Comparison of ENCODE assay signal across 15 cellular contexts in the genomic region with DNA sequence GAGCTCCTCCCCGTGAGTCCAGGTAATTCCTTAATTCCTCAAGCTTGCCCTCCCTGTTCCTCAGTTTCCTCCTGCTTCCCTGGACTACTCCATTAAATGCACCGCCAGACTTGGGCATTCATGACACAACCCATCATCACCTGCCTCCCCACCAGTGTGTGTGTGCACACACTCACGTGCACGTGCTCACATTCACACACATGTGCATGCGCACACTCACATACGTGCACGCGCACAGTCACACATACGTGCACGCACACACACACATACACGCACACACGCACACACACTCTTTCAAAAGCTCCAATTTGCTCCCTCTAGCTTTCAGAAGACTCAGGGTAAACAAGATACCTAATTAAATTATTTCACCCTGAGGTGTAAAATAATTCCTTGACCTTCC.
DNase-seq lines count a peak whose midpoint lies in the region; ATAC-seq lines count a peak whose summit lies in the region.
"Had no signal": no experiment of that assay in that cellular context is flagged by ENCODE, and none has a peak within 500 bp of the region (broad histone marks: within the 10 kb centered on the region; RNA-seq: fewer than 3 reads in every experiment).

No MANE protein-coding gene starts in this region.

- peak overlapping the region; percentile 38 for H3K9ac ChIP-seq in neuronal stem cell (ENCODE audit: low read depth, low read length, poor library complexity)
- H3K9ac ChIP-seq: parathyroid adenoma, SK-N-SH had no signal

- no peak for ATAC-seq in central memory CD8-positive, alpha-beta T cell (replicated peaks; ENCODE audit: extremely low read depth, poor library complexity, severe bottlenecking)
- ATAC-seq in HG02763 (IDR thresholded peaks at IDR 0.05; ENCODE audit: unreplicated experiment) (no peak), GM19023 (IDR thresholded peaks at IDR 0.05; ENCODE audit: unreplicated experiment) (no peak)

- no peak overlapping the region for H2BK12ac ChIP-seq in neuronal stem cell (ENCODE audit: low read length)

- no peak overlapping the region for H3K18ac ChIP-seq in neuronal stem cell (ENCODE audit: low read length)

- no peak overlapping the region for H3K27ac ChIP-seq in CD8-positive, alpha-beta memory T cell (ENCODE audit: low read depth, low read length)
- no peak overlapping the region for H3K27ac ChIP-seq in neuronal stem cell (replicated peaks; ENCODE audit: low read length)
- H3K27ac ChIP-seq: esophagus squamous epithelium, parathyroid adenoma had no signal

- CTCF ChIA-PET in CD8-positive, alpha-beta memory T cell (lab: Charles Lee), result interaction anchor here (0.6 to 2.6 kb wide), 8 partner anchors 11 to 258 kb away, joined by 3 to 16 read pairs (median 4); no protein-coding TSS in a partner anchor

- H4K8ac ChIP-seq in neuronal stem cell (ENCODE audit: low read depth, low read length), result no peak overlapping the region

- H3K27me3 Mint-ChIP-seq in CD8-positive, alpha-beta memory T cell, result no peaks in the 10 kb centered on the region
- H3K27me3 Mint-ChIP-seq in IgD-negative memory B cell, result no peaks in the 10 kb centered on the region
- H3K27me3 Mint-ChIP-seq in central memory CD8-positive, alpha-beta T cell, result no peaks in the 10 kb centered on the region

- WGBS in neuronal stem cell (ENCODE audit: extremely low coverage in 2 of 2, insufficient read length in 2 of 2, insufficient replicate concordance in 1 of 2), 2 donors, result no CpG with 5 or more reads among the region's 12 CpGs

- H3K36me3 ChIP-seq in CD8-positive, alpha-beta memory T cell (ENCODE audit: insufficient read depth, low read length), result no peaks in the 10 kb centered on the region
- H3K36me3 ChIP-seq in neuronal stem cell (replicated peaks in 1 of 2; ENCODE audit: control insufficient read depth in 2 of 2, insufficient read depth in 2 of 2, low read length in 2 of 2), result no peaks in the 10 kb centered on the region
- H3K36me3 ChIP-seq: esophagus squamous epithelium had no signal

- no peak overlapping the region for H2BK5ac ChIP-seq in neuronal stem cell (ENCODE audit: low read length)

- H3K27ac Mint-ChIP-seq in CD8-positive, alpha-beta memory T cell, result peak overlapping the region; percentile 4 to 94 (median 90)
- H3K27ac Mint-ChIP-seq in IgD-negative memory B cell, result peak overlapping the region; percentile 44 to 75 (median 72)
- H3K27ac Mint-ChIP-seq in central memory CD8-positive, alpha-beta T cell (ENCODE audit: low read depth), result peak overlapping the region; percentile 97

- no peak overlapping the region for H3K4me2 ChIP-seq in neuronal stem cell (ENCODE audit: insufficient read depth, low read length, poor library complexity, severe bottlenecking)
- H3K4me2 ChIP-seq: SK-N-SH had no signal

- H3K9me3 ChIP-seq in CD8-positive, alpha-beta memory T cell (ENCODE audit: low read length), result no peaks in the 10 kb centered on the region
- no peaks in the 10 kb centered on the region for H3K9me3 ChIP-seq in neuronal stem cell (replicated peaks in 1 of 2; ENCODE audit: control insufficient read depth in 2 of 2, insufficient read depth in 1 of 2, low read depth in 1 of 2, low read length in 2 of 2)
- H3K9me3 ChIP-seq: esophagus squamous epithelium, SK-N-SH had no signal

- H3K4me3 Mint-ChIP-seq in CD8-positive, alpha-beta memory T cell, result peak overlapping the region in 5 of 7 donors; percentile 20 to 58 (median 44)
- H3K4me3 Mint-ChIP-seq in IgD-negative memory B cell, result peak overlapping the region in 1 of 4 donors; percentile 27
- peak overlapping the region; percentile 66 for H3K4me3 Mint-ChIP-seq in central memory CD8-positive, alpha-beta T cell

- peaks cover 2% of the 10 kb centered on the region for H3K79me1 ChIP-seq in neuronal stem cell (ENCODE audit: low read depth, low read length)

- H3K14ac ChIP-seq in neuronal stem cell (ENCODE audit: low read length), result peak overlapping the region; percentile 89

- peaks cover 99% of the 10 kb centered on the region for H3K4me1 ChIP-seq in CD8-positive, alpha-beta memory T cell (ENCODE audit: insufficient read depth, low read length)
- peaks cover 15 to 20% of the 10 kb centered on the region in 2 donors for H3K4me1 ChIP-seq in neuronal stem cell (ENCODE audit: control insufficient read depth in 2 of 2, insufficient read depth in 1 of 2, low read depth in 1 of 2, low read length in 2 of 2)

- POLR2A ChIA-PET in CD8-positive, alpha-beta memory T cell (lab: Charles Lee), result no interaction called here

- H3K4ac ChIP-seq in neuronal stem cell (ENCODE audit: low read length), result peak overlapping the region; percentile 13

- no peak overlapping the region for H3K4me3 ChIP-seq in CD8-positive, alpha-beta memory T cell (ENCODE audit: low read length)
- peak overlapping the region in 1 of 2 donors; percentile 19 for H3K4me3 ChIP-seq in neuronal stem cell (ENCODE audit: low read length in 2 of 2)
- H3K4me3 ChIP-seq: esophagus squamous epithelium had no signal

- H2AFZ ChIP-seq in neuronal stem cell (ENCODE audit: low read length), result no peak overlapping the region
- H2AFZ ChIP-seq: parathyroid adenoma had no signal

- H3K9me3 Mint-ChIP-seq in CD8-positive, alpha-beta memory T cell, result peaks cover 0 to 3% (median 0%) of the 10 kb centered on the region in 5 donors
- H3K9me3 Mint-ChIP-seq in IgD-negative memory B cell, result no peaks in the 10 kb centered on the region
- no peaks in the 10 kb centered on the region for H3K9me3 Mint-ChIP-seq in central memory CD8-positive, alpha-beta T cell

- H2BK120ac ChIP-seq in neuronal stem cell (ENCODE audit: low read depth, low read length), result no peak overlapping the region

- peaks cover 0 to 31% (median 9%) of the 10 kb centered on the region in 3 donors for H3K36me3 Mint-ChIP-seq in CD8-positive, alpha-beta memory T cell
- peaks cover 1% of the 10 kb centered on the region for H3K36me3 Mint-ChIP-seq in IgD-negative memory B cell
- H3K36me3 Mint-ChIP-seq in central memory CD8-positive, alpha-beta T cell (ENCODE audit: insufficient read depth), result peaks cover 32% of the 10 kb centered on the region

- no peak overlapping the region for H2AK5ac ChIP-seq in neuronal stem cell (ENCODE audit: low read depth, low read length)

- H3K4me1 Mint-ChIP-seq in CD8-positive, alpha-beta memory T cell, result peaks cover 91 to 100% (median 98%) of the 10 kb centered on the region in 3 donors
- H3K4me1 Mint-ChIP-seq in IgD-negative memory B cell, result peaks cover 65 to 88% (median 75%) of the 10 kb centered on the region in 3 donors
- H3K4me1 Mint-ChIP-seq in central memory CD8-positive, alpha-beta T cell, result peaks cover 92% of the 10 kb centered on the region

- H4K91ac ChIP-seq in neuronal stem cell (ENCODE audit: low read depth, low read length, poor library complexity), result no peak overlapping the region

- H2BK15ac ChIP-seq in neuronal stem cell (ENCODE audit: low read length), result no peak overlapping the region

- no peaks in the 10 kb centered on the region for H3K27me3 ChIP-seq in CD8-positive, alpha-beta memory T cell (ENCODE audit: insufficient read depth, low read length, poor library complexity, severe bottlenecking)
- H3K27me3 ChIP-seq in neuronal stem cell (ENCODE audit: control insufficient read depth in 3 of 3, insufficient read depth in 3 of 3, low read depth in 1 of 3, low read length in 3 of 3), result no peaks in the 10 kb centered on the region
- H3K27me3 ChIP-seq: esophagus squamous epithelium had no signal

- DNase-seq in CD8-positive, alpha-beta memory T cell, result no peak
- no peak for DNase-seq in central memory CD8-positive, alpha-beta T cell (ENCODE audit: low spot score in 2 of 2)
- DNase-seq in neuronal stem cell (ENCODE audit: low spot score), result no peak
- no peak for DNase-seq in NCI-H82 (lab: John Stamatoyannopoulos, UW)
- DNase-seq: cortex of kidney, EL, esophagus squamous epithelium, head of caudate nucleus, kidney, NCI-H146, SK-N-SH had no signal

- H3K23ac ChIP-seq in neuronal stem cell (ENCODE audit: low read depth, low read length, poor library complexity), result peak overlapping the region; percentile 70
